In genomic region chr11:17986711-17987220, GRCh38 we compare ENCODE assay signal across 10 cellular contexts. TPM values are rescaled to one million over a fixed set of nuclear protein-coding genes. Genes with fewer than 3 reads are reported as not detected.
DNase-seq lines count a peak whose midpoint lies in the region; ATAC-seq, FAIRE-seq and TF ChIP-seq lines count a peak whose summit lies in the region.
"Had no signal": no experiment of that assay in that cellular context is flagged by ENCODE, and none has a peak within 500 bp of the region (broad histone marks: within the 10 kb centered on the region; RNA-seq: fewer than 3 reads in every experiment).

No MANE protein-coding gene starts in this region.

- H3K4me3 Mint-ChIP-seq in HFFc6 (no peak overlapping the region; the same call in 1 of the 2 replicates), MCF 10A (ENCODE audit: unreplicated experiment) (no peak overlapping the region), nephron progenitor cell (no peak overlapping the region)
- H3K4me3 Mint-ChIP-seq: stimulated activated naive CD8-positive, alpha-beta T cell treated with anti-CD3 and anti-CD28 coated beads, Interleukin-15, Interleukin-2, amounts not matched to agents 100 ng/mL and 50 ng/mL, for 24 hours had no signal

- no peak overlapping the region for H2AFZ ChIP-seq in HepG2 (ENCODE audit: low read length)

- peak in 1 of 2 experiments; percentile 42; a peak in 2 of 4 replicates for TF ChIP-seq EP300 in HepG2 (IDR thresholded peaks at IDR 0.05; ENCODE audit: low read depth in 2 of 2, low read length in 2 of 2)
- no peak for TF ChIP-seq EP300 in HepG2 (CRISPR knock-in tag; IDR thresholded peaks at IDR 0.05; ENCODE audit: borderline replicate concordance)

- no peaks in the 10 kb centered on the region for H3K27me3 ChIP-seq in HepG2 (ENCODE audit: control insufficient read depth in 1 of 2, insufficient read depth in 2 of 2, low read length in 2 of 2)
- no peaks in the 10 kb centered on the region for H3K27me3 ChIP-seq in uterus

- no peak for TF ChIP-seq POLR2A in HepG2 (IDR thresholded peaks at IDR 0.05; ENCODE audit: insufficient read depth in 1 of 2, low read depth in 2 of 2, low read length in 2 of 2)
- no peak for TF ChIP-seq POLR2A in uterus (IDR thresholded peaks at IDR 0.05)

- H3K36me3 ChIP-seq in HepG2 (replicated peaks in 1 of 2; ENCODE audit: control insufficient read depth in 1 of 2, insufficient read depth in 2 of 2, low read length in 2 of 2) (peaks cover 2 to 46% of the 10 kb centered on the region in 2 experiments; a peak in 3 of 5 replicates), uterus (no peaks in the 10 kb centered on the region)

- H3K9me3 Mint-ChIP-seq in HFFc6 (no peaks in the 10 kb centered on the region), MCF 10A (ENCODE audit: unreplicated experiment) (no peaks in the 10 kb centered on the region), nephron progenitor cell (no peaks in the 10 kb centered on the region)
- H3K9me3 Mint-ChIP-seq: stimulated activated naive CD8-positive, alpha-beta T cell treated with anti-CD3 and anti-CD28 coated beads, Interleukin-15, Interleukin-2, amounts not matched to agents 100 ng/mL and 50 ng/mL, for 24 hours had no signal

- H3K4me1 Mint-ChIP-seq in HFFc6 (ENCODE audit: low read depth) (peaks cover 38% of the 10 kb centered on the region), MCF 10A (ENCODE audit: insufficient read depth, unreplicated experiment) (peaks cover 19% of the 10 kb centered on the region), nephron progenitor cell (no peaks in the 10 kb centered on the region)

- no TSS peak for BruUV-seq in MCF 10A (replicated peaks; lab: Mats Ljungman, UMichigan)
- no TSS peak for BruUV-seq in HepG2 (replicated peaks; lab: Mats Ljungman, UMichigan)

- H3K4me1 ChIP-seq in HepG2 (ENCODE audit: insufficient read depth, low read length) (peaks cover 69% of the 10 kb centered on the region), uterus (peaks cover 0 to 6% of the 10 kb centered on the region in 2 donors)

- H3K27me3 Mint-ChIP-seq in HFFc6 (ENCODE audit: insufficient read depth): no peaks in the 10 kb centered on the region
- H3K27me3 Mint-ChIP-seq in MCF 10A (ENCODE audit: insufficient read depth, unreplicated experiment): no peaks in the 10 kb centered on the region
- no peaks in the 10 kb centered on the region for H3K27me3 Mint-ChIP-seq in nephron progenitor cell (ENCODE audit: low read depth, poor library complexity)
- H3K27me3 Mint-ChIP-seq: stimulated activated naive CD8-positive, alpha-beta T cell treated with anti-CD3 and anti-CD28 coated beads, Interleukin-15, Interleukin-2, amounts not matched to agents 100 ng/mL and 50 ng/mL, for 24 hours had no signal

- H3K9ac ChIP-seq in HepG2 (ENCODE audit: insufficient read depth, low read depth, low read length): peak overlapping the region; percentile 14; the same call in 1 of the 2 replicates

- no peak for TF ChIP-seq RAD21 in HepG2 (CRISPR knock-in tag; IDR thresholded peaks at IDR 0.05)

- H3K9me3 ChIP-seq in HepG2 (ENCODE audit: low read length): no peaks in the 10 kb centered on the region
- no peaks in the 10 kb centered on the region for H3K9me3 ChIP-seq in uterus

- peak overlapping the region; percentile 52 for H3K4me2 ChIP-seq in HepG2 (ENCODE audit: low read depth, low read length)

- POLR2A ChIA-PET in MCF 10A (lab: Yijun Ruan, JAX): interaction anchor here (0.6 to 2.1 kb wide), 8 partner anchors 13 to 912 kb away, joined by 3 to 5 read pairs (median 3); partner anchors contain the start of genes HPS5 and SAAL1
- POLR2A ChIA-PET in HepG2 (lab: Yijun Ruan, JAX): interaction anchor here (0.6 to 4.7 kb wide), 12 partner anchors 8 to 409 kb away, joined by 3 to 34 read pairs (median 4); partner anchors contain the start of genes SAAL1 and SERGEF

- H3K4me3 ChIP-seq in HepG2 (replicated peaks in 1 of 3; ENCODE audit: insufficient read depth in 1 of 3, low read depth in 2 of 3, low read length in 3 of 3): peak overlapping the region in 1 of 3 experiments; percentile 34; a peak in 1 of 6 replicates
- H3K4me3 ChIP-seq in uterus: no peak overlapping the region

- DNase-seq in HFFc6 (no peak), MCF 10A (ENCODE audit: unreplicated experiment) (no peak), HepG2 (ENCODE audit: low spot score) (peak; percentile 94), uterus (no peak), nephron progenitor cell (no peak)
- DNase-seq: cerebellar nuclear complex, SHP77 treated with DMSO at 0.1 percent for 48 hours had no signal

- CTCF ChIA-PET in MCF 10A (lab: Yijun Ruan, JAX): interaction anchor here (0.6 to 18.6 kb wide), 23 partner anchors 8 to 719 kb away, joined by 3 to 507 read pairs (median 4); partner anchors contain the start of genes KCNC1 and MYOD1
- CTCF ChIA-PET in HepG2 (lab: Yijun Ruan, JAX; ENCODE audit: low intra/inter-chr PET ratio, low total read pairs): interaction anchor here (1.5 kb wide), 1 partner anchor 8 kb away, joined by 5 read pairs; no protein-coding TSS in a partner anchor

- no peaks in the 10 kb centered on the region for H3K79me2 ChIP-seq in HepG2 (ENCODE audit: insufficient read depth, low read length)

- 0% methylated on average over 1 of the region's 1 CpG for WGBS in HepG2 (ENCODE audit: low lambda C conversion rate)

- H3K27ac ChIP-seq in HepG2 (ENCODE audit: extremely low read length, insufficient read depth, low read length) (peak overlapping the region; percentile 79), uterus (peak overlapping the region; percentile 18 to 48)

- peak; percentile 80 for FAIRE-seq in HepG2 (lab: Jason Lieb, UNC)

- intact Hi-C loops in MCF 10A (cut with micrococcal nuclease): loop anchor here (2.0 kb wide), 1 partner anchor 118 kb away; no protein-coding TSS in a partner anchor
- intact Hi-C loops in HepG2 (cut with micrococcal nuclease; ENCODE audit: unreplicated experiment): no loop called here
- intact Hi-C loops in uterus (cut with DNase I; ENCODE audit: low total_unique reads): no loop called here

- H3K36me3 Mint-ChIP-seq in HFFc6 (ENCODE audit: low read depth) (peaks cover 14% of the 10 kb centered on the region), MCF 10A (ENCODE audit: insufficient read depth, unreplicated experiment) (peaks cover 12% of the 10 kb centered on the region), nephron progenitor cell (ENCODE audit: low read depth) (peaks cover 21% of the 10 kb centered on the region)

- TF ChIP-seq CTCF in HFFc6 (IDR thresholded peaks at IDR 0.05): peak; percentile 71
- peak; percentile 37 for TF ChIP-seq CTCF in MCF 10A (IDR thresholded peaks at IDR 0.05; ENCODE audit: unreplicated experiment)
- peak; percentile 2; the same call in 1 of the 2 replicates for TF ChIP-seq CTCF in HepG2 (CRISPR knock-in tag; IDR thresholded peaks at IDR 0.05)
- peak in 1 of 4 experiments; percentile 6 for TF ChIP-seq CTCF in uterus (IDR thresholded peaks at IDR 0.05)
- TF ChIP-seq CTCF in nephron progenitor cell (IDR thresholded peaks at IDR 0.05): no peak

- H4K20me1 ChIP-seq in HepG2 (ENCODE audit: insufficient read depth, low read length): no peaks in the 10 kb centered on the region

- ATAC-seq in HepG2 (peak; percentile 95), HG02763 (IDR thresholded peaks at IDR 0.05; ENCODE audit: unreplicated experiment) (no peak), HG02870 (IDR thresholded peaks at IDR 0.05; ENCODE audit: unreplicated experiment) (no peak)

- H3K27ac Mint-ChIP-seq in HFFc6 (peak overlapping the region; percentile 83), MCF 10A (ENCODE audit: low read depth, unreplicated experiment) (peak overlapping the region; percentile 16), nephron progenitor cell (no peak overlapping the region)
- H3K27ac Mint-ChIP-seq: stimulated activated naive CD8-positive, alpha-beta T cell treated with anti-CD3 and anti-CD28 coated beads, Interleukin-15, Interleukin-2, amounts not matched to agents 100 ng/mL and 50 ng/mL, for 24 hours had no signal

- in situ Hi-C loops in HepG2 (cut with HindIII; ENCODE audit: extremely low pct_ligation_motif_present, low pct_unique_long_range_greater_than_20kb): no loop called here

RNA-seq across cellular contexts. Expression of gene SERGEF, which starts 26.1 kb away (rescaled TPM):
- total RNA-seq in HFFc6 (2021; fragmentation: NEBNext Ultra II Directional; extraction: Animal tissue kit (Norgen Biotek cat#: 25700)): 10 to 100 TPM; 13.5 to 19.3 (median 17.7) TPM
- total RNA-seq in MCF 10A (2022) (23.4 and 26.1 TPM in 2 replicates), HepG2 (2016; rRNA removed; fragmentation: Illumina TruSeq; extraction: Trizol) (114 and 117 TPM in 2 replicates), uterus (10 to 100 TPM; 12.6 to 64.4 (median 43.7) TPM)
- total RNA-seq in HepG2 (2016; cell fraction: cytosol; rRNA removed; fragmentation: Illumina TruSeq; extraction: Trizol; ENCODE audit: low read depth): 439 and 477 TPM in 2 replicates
- total RNA-seq in HepG2 (2016; cell fraction: insoluble cytoplasmic fraction; rRNA removed; fragmentation: Illumina TruSeq; extraction: Trizol): 109 and 122 TPM in 2 replicates
- total RNA-seq in HepG2 (2016; cell fraction: membrane; rRNA removed; fragmentation: Illumina TruSeq; extraction: Trizol): 317 and 361 TPM in 2 replicates
- total RNA-seq in HepG2 (2016; cell fraction: nucleus; rRNA removed; fragmentation: Illumina TruSeq; extraction: Trizol): 64.9 and 76.4 TPM in 2 replicates
- 54.5 and 62.6 TPM in 2 replicates for polyA plus RNA-seq in HepG2 (2011; rRNA removed)
- polyA plus RNA-seq in HepG2 (2011; cell fraction: cytosol; rRNA removed): 59.1 and 61.0 TPM in 2 replicates
- 56.3 and 60.9 TPM in 2 replicates for polyA plus RNA-seq in HepG2 (2011; cell fraction: nucleus; rRNA removed)
- polyA plus RNA-seq in HepG2 (2012): 73.3 and 103 TPM in 2 replicates
- polyA plus RNA-seq in HepG2 (2016; cell fraction: cytosol; fragmentation: Illumina TruSeq; extraction: Trizol; ENCODE audit: low read depth): 141 and 153 TPM in 2 replicates
- polyA plus RNA-seq in HepG2 (2016; cell fraction: insoluble cytoplasmic fraction; fragmentation: Illumina TruSeq; extraction: Trizol; ENCODE audit: low read depth): 81.0 and 82.1 TPM in 2 replicates
- polyA plus RNA-seq in HepG2 (2016; cell fraction: membrane; fragmentation: Illumina TruSeq; extraction: Trizol; ENCODE audit: low read depth): 156 and 162 TPM in 2 replicates
- 63.3 and 66.3 TPM in 2 replicates for polyA plus RNA-seq in HepG2 (2016; cell fraction: nucleus; fragmentation: Illumina TruSeq; extraction: Trizol; ENCODE audit: insufficient read depth, low read depth)
- 28.1 and 97.6 TPM in 2 replicates for polyA minus RNA-seq in HepG2 (2011; rRNA and poly(A)+ RNA removed; ENCODE audit: low replicate concordance)
- 39.2 and 52.7 TPM in 2 replicates for polyA minus RNA-seq in HepG2 (2011; cell fraction: cytosol; rRNA and poly(A)+ RNA removed)
- polyA minus RNA-seq in HepG2 (2011; cell fraction: nucleus; rRNA and poly(A)+ RNA removed): 105 and 132 TPM in 2 replicates

RNA-seq across cellular contexts. Expression of gene TPH1, which starts 59.3 kb away (rescaled TPM):
- under 1 TPM in 1 of 6 experiments, not detected in 5; 0.03 TPM for total RNA-seq in HFFc6 (2021; fragmentation: NEBNext Ultra II Directional; extraction: Animal tissue kit (Norgen Biotek cat#: 25700))
- total RNA-seq in MCF 10A (2022) (0.19 and 0.20 TPM in 2 replicates), HepG2 (2016; rRNA removed; fragmentation: Illumina TruSeq; extraction: Trizol) (0.22 and 0.53 TPM in 2 replicates), uterus (1 to 10 TPM in 3 of 4 donors, under 1 TPM in 1; under 0.01 to 2.3 (median 1.3) TPM)
- not detected in 2 replicates for total RNA-seq in HepG2 (2016; cell fraction: cytosol; rRNA removed; fragmentation: Illumina TruSeq; extraction: Trizol; ENCODE audit: low read depth)
- 0.25 and 0.45 TPM in 2 replicates for total RNA-seq in HepG2 (2016; cell fraction: insoluble cytoplasmic fraction; rRNA removed; fragmentation: Illumina TruSeq; extraction: Trizol)
- total RNA-seq in HepG2 (2016; cell fraction: membrane; rRNA removed; fragmentation: Illumina TruSeq; extraction: Trizol): 0.10 and 0.22 TPM in 2 replicates
- total RNA-seq in HepG2 (2016; cell fraction: nucleus; rRNA removed; fragmentation: Illumina TruSeq; extraction: Trizol): 1.6 and 2.1 TPM in 2 replicates
- polyA plus RNA-seq in HepG2 (2011; rRNA removed): 0.22 and 0.26 TPM in 2 replicates
- polyA plus RNA-seq in HepG2 (2011; cell fraction: cytosol; rRNA removed): 0.03 and 0.06 TPM in 2 replicates
- 0.63 and 0.69 TPM in 2 replicates for polyA plus RNA-seq in HepG2 (2011; cell fraction: nucleus; rRNA removed)
- polyA plus RNA-seq in HepG2 (2012): 0.15 and 0.25 TPM in 2 replicates
- 0.02 TPM in 1 of 2 replicates, not detected in the other for polyA plus RNA-seq in HepG2 (2016; cell fraction: cytosol; fragmentation: Illumina TruSeq; extraction: Trizol; ENCODE audit: low read depth)
- 0.19 and 0.21 TPM in 2 replicates for polyA plus RNA-seq in HepG2 (2016; cell fraction: insoluble cytoplasmic fraction; fragmentation: Illumina TruSeq; extraction: Trizol; ENCODE audit: low read depth)
- 0.03 and 0.06 TPM in 2 replicates for polyA plus RNA-seq in HepG2 (2016; cell fraction: membrane; fragmentation: Illumina TruSeq; extraction: Trizol; ENCODE audit: low read depth)
- polyA plus RNA-seq in HepG2 (2016; cell fraction: nucleus; fragmentation: Illumina TruSeq; extraction: Trizol; ENCODE audit: insufficient read depth, low read depth): 4.5 and 7.4 TPM in 2 replicates
- 0.04 TPM in 1 of 2 replicates, not detected in the other for polyA minus RNA-seq in HepG2 (2011; rRNA and poly(A)+ RNA removed; ENCODE audit: low replicate concordance)
- polyA minus RNA-seq in HepG2 (2011; cell fraction: cytosol; rRNA and poly(A)+ RNA removed): not detected in 2 replicates
- 0.50 and 0.77 TPM in 2 replicates for polyA minus RNA-seq in HepG2 (2011; cell fraction: nucleus; rRNA and poly(A)+ RNA removed)
